Comparison of ENCODE assay signal across 12 cellular contexts in the genomic region with DNA sequence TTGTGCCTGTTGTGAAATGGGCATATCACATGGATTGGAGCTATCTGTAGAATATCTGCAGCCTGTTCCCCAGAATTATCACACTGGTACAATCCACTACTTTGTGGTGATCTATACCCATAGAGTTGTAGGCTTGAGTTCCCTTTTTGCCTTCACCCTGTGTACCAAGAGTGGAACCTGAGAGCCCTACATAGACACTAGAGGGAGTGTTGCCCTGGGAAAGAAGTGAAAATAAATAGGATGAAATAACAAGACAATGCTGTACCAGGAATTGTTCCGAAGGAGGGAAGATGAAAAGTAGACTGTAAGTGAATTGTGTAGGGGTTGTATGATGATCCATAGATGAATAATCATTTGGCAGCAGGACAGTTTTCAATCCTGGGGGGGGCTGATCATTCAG. TPM values are rescaled to one million over a fixed set of nuclear protein-coding genes. Genes with fewer than 3 reads are reported as not detected.
A peak's percentile ranks its signal among the peaks of the same experiment; 100 is the strongest.
DNase-seq lines count a peak whose midpoint lies in the region; ATAC-seq and TF ChIP-seq lines count a peak whose summit lies in the region.
"Had no signal": no experiment of that assay in that cellular context is flagged by ENCODE, and none has a peak within 500 bp of the region (broad histone marks: within the 10 kb centered on the region; RNA-seq: fewer than 3 reads in every experiment).

No MANE protein-coding gene starts in this region.

- H3K27me3 ChIP-seq in heart right ventricle = peaks cover 0 to 45% (median 20%) of the 10 kb centered on the region in 7 donors
- peaks cover 14% of the 10 kb centered on the region for H3K27me3 ChIP-seq in Panc1 (ENCODE audit: control insufficient read depth, insufficient read depth, low read length)
- peaks cover 9% of the 10 kb centered on the region for H3K27me3 ChIP-seq in upper lobe of right lung
- H3K27me3 ChIP-seq: BLaER1 had no signal

- no peaks in the 10 kb centered on the region for H3K36me3 Mint-ChIP-seq in stimulated activated memory B cell treated with anti-CD40 and anti-IgM and Interleukin-4, amounts not matched to agents 10 μg/mL and 1 μg/mL and 100 μg/mL, for 72 hours
- no peaks in the 10 kb centered on the region for H3K36me3 Mint-ChIP-seq in activated naive CD8-positive, alpha-beta T cell treated with anti-CD3 and anti-CD28 coated beads, Interleukin-2, amount 50 U/mL, for 24 hours (ENCODE audit: low read depth)

- no peaks in the 10 kb centered on the region for H3K36me3 ChIP-seq in heart right ventricle
- no peaks in the 10 kb centered on the region for H3K36me3 ChIP-seq in Panc1 (ENCODE audit: control insufficient read depth, insufficient read depth, low read length)
- no peaks in the 10 kb centered on the region for H3K36me3 ChIP-seq in upper lobe of right lung
- H3K36me3 ChIP-seq: BLaER1 had no signal

- peak in 4 of 8 donors; percentile 33 to 62 (median 46) for ATAC-seq in heart right ventricle
- no peak for ATAC-seq in Right ventricle myocardium inferior
- ATAC-seq in Panc1 = peak; percentile 53; the same call in 1 of the 2 replicates
- ATAC-seq in upper lobe of right lung = no peak
- no peak for ATAC-seq in HG02571 (IDR thresholded peaks at IDR 0.05; ENCODE audit: unreplicated experiment)
- ATAC-seq in stimulated activated memory B cell treated with anti-CD40 and anti-IgM and Interleukin-4, amounts not matched to agents 10 μg/mL and 1 μg/mL and 100 μg/mL, for 72 hours = no peak
- ATAC-seq in activated naive CD8-positive, alpha-beta T cell treated with anti-CD3 and anti-CD28 coated beads, Interleukin-2, amount 50 U/mL, for 24 hours = no peak

- H3K27ac ChIP-seq in heart right ventricle (no peak overlapping the region), Panc1 (ENCODE audit: low read length) (no peak overlapping the region), upper lobe of right lung (no peak overlapping the region)
- H3K27ac ChIP-seq: BLaER1 had no signal

- H3K4me3 ChIP-seq in heart right ventricle (no peak overlapping the region), Panc1 (ENCODE audit: low read depth in 2 of 2, low read length in 2 of 2) (no peak overlapping the region), fibroblast of the aortic adventitia (ENCODE audit: low read depth, low read length) (no peak overlapping the region), upper lobe of right lung (no peak overlapping the region)
- H3K4me3 ChIP-seq: BLaER1 had no signal

- TF ChIP-seq CTCF in heart right ventricle (IDR thresholded peaks at IDR 0.05) (peak in 8 of 9 donors; percentile 14 to 55 (median 45)), Panc1 (IDR thresholded peaks at IDR 0.05) (peak; percentile 58), fibroblast of the aortic adventitia (IDR thresholded peaks at IDR 0.05; ENCODE audit: insufficient read depth, low read length) (peak; percentile 28), upper lobe of right lung (IDR thresholded peaks at IDR 0.05) (peak; percentile 15)

- H3K27me3 Mint-ChIP-seq in stimulated activated memory B cell treated with anti-CD40 and anti-IgM and Interleukin-4, amounts not matched to agents 10 μg/mL and 1 μg/mL and 100 μg/mL, for 72 hours = peaks cover 26% of the 10 kb centered on the region
- peaks cover 22% of the 10 kb centered on the region for H3K27me3 Mint-ChIP-seq in activated naive CD8-positive, alpha-beta T cell treated with anti-CD3 and anti-CD28 coated beads, Interleukin-2, amount 50 U/mL, for 24 hours

- H3K4me1 ChIP-seq in heart right ventricle (no peaks in the 10 kb centered on the region), Panc1 (ENCODE audit: control insufficient read depth, insufficient read depth, low read length) (no peaks in the 10 kb centered on the region), upper lobe of right lung (no peaks in the 10 kb centered on the region)
- H3K4me1 ChIP-seq: BLaER1 had no signal

- H3K9me3 ChIP-seq in heart right ventricle (no peaks in the 10 kb centered on the region), Panc1 (ENCODE audit: control insufficient read depth, insufficient read depth, low read depth, low read length) (no peaks in the 10 kb centered on the region), upper lobe of right lung (no peaks in the 10 kb centered on the region)
- H3K9me3 ChIP-seq: BLaER1 had no signal

- intact Hi-C loops in heart right ventricle (cut with DNase I) = loop anchor here in 5 of 10 donors (1.0 to 10.0 kb wide), 5 partner anchors 125 to 277 kb away; no protein-coding TSS in a partner anchor
- intact Hi-C loops in Right ventricle myocardium inferior (cut with DNase I) = loop anchor here (2.0 kb wide), 1 partner anchor 127 kb away; no protein-coding TSS in a partner anchor
- intact Hi-C loops in Panc1 (cut with micrococcal nuclease; ENCODE audit: unreplicated experiment) = no loop called here
- intact Hi-C loops in upper lobe of right lung (cut with DNase I) = no loop called here

- H3K4me3 Mint-ChIP-seq in stimulated activated memory B cell treated with anti-CD40 and anti-IgM and Interleukin-4, amounts not matched to agents 10 μg/mL and 1 μg/mL and 100 μg/mL, for 72 hours = no peak overlapping the region
- no peak overlapping the region for H3K4me3 Mint-ChIP-seq in activated naive CD8-positive, alpha-beta T cell treated with anti-CD3 and anti-CD28 coated beads, Interleukin-2, amount 50 U/mL, for 24 hours

- no peaks in the 10 kb centered on the region for H3K4me1 Mint-ChIP-seq in stimulated activated memory B cell treated with anti-CD40 and anti-IgM and Interleukin-4, amounts not matched to agents 10 μg/mL and 1 μg/mL and 100 μg/mL, for 72 hours
- no peaks in the 10 kb centered on the region for H3K4me1 Mint-ChIP-seq in activated naive CD8-positive, alpha-beta T cell treated with anti-CD3 and anti-CD28 coated beads, Interleukin-2, amount 50 U/mL, for 24 hours

- POLR2A ChIA-PET in Panc1 (lab: Charles Lee) = no interaction called here

- no peaks in the 10 kb centered on the region for H3K9me3 Mint-ChIP-seq in stimulated activated memory B cell treated with anti-CD40 and anti-IgM and Interleukin-4, amounts not matched to agents 10 μg/mL and 1 μg/mL and 100 μg/mL, for 72 hours
- no peaks in the 10 kb centered on the region for H3K9me3 Mint-ChIP-seq in activated naive CD8-positive, alpha-beta T cell treated with anti-CD3 and anti-CD28 coated beads, Interleukin-2, amount 50 U/mL, for 24 hours

- DNase-seq in heart right ventricle = no peak
- no peak for DNase-seq in Right ventricle myocardium inferior (ENCODE audit: missing footprints)
- no peak for DNase-seq in Panc1 (ENCODE audit: low read depth, low spot score)
- no peak for DNase-seq in fibroblast of the aortic adventitia (ENCODE audit: low read depth)
- no peak for DNase-seq in upper lobe of right lung
- DNase-seq in activated naive CD8-positive, alpha-beta T cell treated with anti-CD3 and anti-CD28 coated beads, Interleukin-2, amount 50 U/mL, for 24 hours = no peak
- DNase-seq: amniotic stem cell; MV-4-11; stimulated activated CD4-positive, alpha-beta T cell treated with anti-CD3 and anti-CD28 coated beads, Interleukin-4, amount 100 ng/mL, for 1 hour had no signal

- CTCF ChIA-PET in Panc1 (lab: Charles Lee) = no interaction called here

- WGBS in heart right ventricle, 2 donors = 46 to 57% methylated on average over 1 of the region's 1 CpG

- no TSS peak for BruUV-seq in Panc1 (replicated peaks; lab: Mats Ljungman, UMichigan)

- no peak overlapping the region for H3K27ac Mint-ChIP-seq in stimulated activated memory B cell treated with anti-CD40 and anti-IgM and Interleukin-4, amounts not matched to agents 10 μg/mL and 1 μg/mL and 100 μg/mL, for 72 hours
- no peak overlapping the region for H3K27ac Mint-ChIP-seq in activated naive CD8-positive, alpha-beta T cell treated with anti-CD3 and anti-CD28 coated beads, Interleukin-2, amount 50 U/mL, for 24 hours

- in situ Hi-C loops in Panc1 (cut with HindIII; ENCODE audit: low pct_unique_long_range_greater_than_20kb, low sequenced_read_pairs) = no loop called here

RNA-seq across cellular contexts. Expression of a gene that starts 9.0 kb away (rescaled TPM):
- under 1 TPM in 6 of 10 donors, not detected in 4; 0.04 to 0.09 (median 0.05) TPM for total RNA-seq in heart right ventricle
- under 1 TPM; 0.01 to 0.07 TPM for polyA plus RNA-seq in heart right ventricle
- 0.08 TPM for total RNA-seq in Right ventricle myocardium inferior
- not detected for total RNA-seq in Panc1 (2021; ENCODE audit: unreplicated experiment)
- polyA plus RNA-seq in Panc1 (2012; ENCODE audit: insufficient read length) = not detected
- total RNA-seq in fibroblast of the aortic adventitia (ENCODE audit: low replicate concordance) = 0.16 and 0.27 TPM in 2 replicates
- not detected for total RNA-seq in upper lobe of right lung
